In genomic region chr2:101517753-101518152, GRCh38 we compare ENCODE assay signal across 12 cellular contexts. TPM values are rescaled to one million over a fixed set of nuclear protein-coding genes. Genes with fewer than 3 reads are reported as not detected.
A peak's percentile ranks its signal among the peaks of the same experiment; 100 is the strongest.
DNase-seq lines count a peak whose midpoint lies in the region; ATAC-seq and TF ChIP-seq lines count a peak whose summit lies in the region.
"Had no signal": no experiment of that assay in that cellular context is flagged by ENCODE, and none has a peak within 500 bp of the region (broad histone marks: within the 10 kb centered on the region; RNA-seq: fewer than 3 reads in every experiment).

No MANE protein-coding gene starts in this region.

- H2AFZ ChIP-seq in GM23338 = no peak overlapping the region

- peak overlapping the region; percentile 56 for H3K4me2 ChIP-seq in GM23338

- ATAC-seq in GM23338 (peak; percentile 66), Right ventricle myocardium superior (ENCODE audit: poor library complexity) (no peak), omental fat pad (ENCODE audit: low FRiP score) (no peak)

- no peak overlapping the region for H3K9ac ChIP-seq in NT2/D1 (ENCODE audit: insufficient read length, low read depth)

- H3K36me3 ChIP-seq in GM23338 (ENCODE audit: insufficient read depth) (peaks cover 4% of the 10 kb centered on the region; the same call in 1 of the 2 replicates), NT2/D1 (ENCODE audit: insufficient read depth, insufficient read length, low read length) (no peaks in the 10 kb centered on the region)

- H3K27ac Mint-ChIP-seq in GM23338 = no peak overlapping the region

- peaks cover 12% of the 10 kb centered on the region for H3K9me2 ChIP-seq in GM23338 (ENCODE audit: insufficient read depth)

- no peaks in the 10 kb centered on the region for H4K20me1 ChIP-seq in GM23338 (replicated peaks; ENCODE audit: insufficient read depth)

- H3F3A ChIP-seq in GM23338 (replicated peaks; ENCODE audit: low read depth) = no peaks in the 10 kb centered on the region

- TF ChIP-seq CTCF in GM23338 (conservative IDR thresholded peaks at IDR 0.05; ENCODE audit: low read depth in 2 of 2) = no peak
- TF ChIP-seq CTCF in omental fat pad (IDR thresholded peaks at IDR 0.05) = no peak

- no peak overlapping the region for H3K4me3 Mint-ChIP-seq in GM23338
- H3K4me3 Mint-ChIP-seq: central memory CD8-positive, alpha-beta T cell had no signal

- H3K4me3 ChIP-seq in GM23338 (no peak overlapping the region), NT2/D1 (ENCODE audit: insufficient read length, low read depth) (no peak overlapping the region)
- H3K4me3 ChIP-seq: SK-N-MC had no signal

- peaks cover 16% of the 10 kb centered on the region for H3K9me3 ChIP-seq in NT2/D1 (ENCODE audit: insufficient read depth, low read length)

- intact Hi-C loops in Right ventricle myocardium superior (cut with DNase I) = loop anchor here (5.0 kb wide), 1 partner anchor 315 kb away; no protein-coding TSS in a partner anchor

- H3K79me2 ChIP-seq in GM23338 (replicated peaks; ENCODE audit: insufficient read depth) = no peaks in the 10 kb centered on the region

- H3K27me3 Mint-ChIP-seq in GM23338 (ENCODE audit: insufficient read depth, low read depth, poor library complexity) = peaks cover 9% of the 10 kb centered on the region

- peaks cover 34% of the 10 kb centered on the region for H3K4me1 Mint-ChIP-seq in GM23338

- H3K9me3 Mint-ChIP-seq in GM23338 = peaks cover 19% of the 10 kb centered on the region

- H3K27ac ChIP-seq in GM23338 (ENCODE audit: low read depth) (no peak overlapping the region), epithelial cell of prostate (peak overlapping the region; percentile 98)
- H3K27ac ChIP-seq: SK-N-MC had no signal

- H3K36me3 Mint-ChIP-seq in GM23338 (ENCODE audit: low read depth) = peaks cover 23% of the 10 kb centered on the region

- H3K27me3 ChIP-seq in GM23338 (ENCODE audit: insufficient read depth) = no peaks in the 10 kb centered on the region
- H3K27me3 ChIP-seq in NT2/D1 (ENCODE audit: insufficient read depth, insufficient read length) = no peaks in the 10 kb centered on the region

- peak; percentile 21 for DNase-seq in GM23338 (ENCODE audit: low spot score)
- peak; percentile 35 for DNase-seq in NT2/D1 (ENCODE audit: low read depth, low spot score)
- no peak for DNase-seq in epithelial cell of prostate (ENCODE audit: low read depth, low spot score)
- DNase-seq in renal cortical epithelial cell (ENCODE audit: low read depth) = peak; percentile 94
- no peak for DNase-seq in Right ventricle myocardium superior
- DNase-seq in mucosa of gallbladder (ENCODE audit: low spot score) = no peak
- no peak for DNase-seq in omental fat pad (ENCODE audit: low spot score)
- DNase-seq in UCSD-AML1 (lab: John Stamatoyannopoulos, UW; ENCODE audit: unreplicated experiment) = no peak
- DNase-seq: NCI-H1436 treated with DMSO at 0.1 percent for 48 hours, posterior cingulate gyrus had no signal

- H3K4me1 ChIP-seq in GM23338 (ENCODE audit: insufficient read depth) = peaks cover 27% of the 10 kb centered on the region
- peaks cover 5% of the 10 kb centered on the region for H3K4me1 ChIP-seq in NT2/D1 (ENCODE audit: insufficient read depth, insufficient read length)

TF ChIP-seq in GM23338, 12 proteins besides CTCF, POLR2A, EP300 and RAD21 (continues in another document):
- no peak for TF ChIP-seq EZH2phosphoT487 (IDR thresholded peaks at IDR 0.05; ENCODE audit: unreplicated experiment)
- no peak for TF ChIP-seq ZNF114 (CRISPR knock-in tag; IDR thresholded peaks at IDR 0.05)
- no peak for TF ChIP-seq REST (IDR thresholded peaks at IDR 0.05; ENCODE audit: unreplicated experiment)
- no peak for TF ChIP-seq ETS1 (IDR thresholded peaks at IDR 0.05)

RNA-seq across cellular contexts. Expression of gene RFX8, which starts 42.8 kb away (rescaled TPM):
- 0.19 and 1.5 TPM in 2 replicates for total RNA-seq in GM23338 (2014; rRNA removed; shearing (Covaris generic))
- polyA plus RNA-seq in GM23338 (2016; fragmentation: Nextera tagmentation; extraction: Ambion mirVana) = 0.49 and 0.65 TPM in 2 replicates
- not detected in 2 replicates for total RNA-seq in renal cortical epithelial cell
- total RNA-seq in Right ventricle myocardium superior = not detected
- total RNA-seq in mucosa of gallbladder = 0.29 TPM
- 1 to 10 TPM in 2 of 4 donors, not detected in 2; 2.6 to 3.9 TPM for total RNA-seq in omental fat pad

Comparison
In these comparisons a context has a peak if more than half of its experiments do, and no peak if none do; other contexts are left out.
1. DNase-seq: peak in GM23338 (single experiment), NT2/D1 (single experiment) and renal cortical epithelial cell (single experiment); none in epithelial cell of prostate (single experiment), Right ventricle myocardium superior (single experiment), mucosa of gallbladder (single experiment), omental fat pad (single experiment) and UCSD-AML1 (single experiment).